Comparison of ENCODE assay signal across 17 cellular contexts in genomic region chr3:29329986-29330514, GRCh38. TPM values are rescaled to one million over a fixed set of nuclear protein-coding genes. Genes with fewer than 3 reads are reported as not detected.
"Had no signal": no experiment of that assay in that cellular context is flagged by ENCODE, and none has a peak within 500 bp of the region (broad histone marks: within the 10 kb centered on the region; RNA-seq: fewer than 3 reads in every experiment).

No MANE protein-coding gene starts in this region.

- H3K4me3 ChIP-seq: gastrocnemius medialis, hepatocyte, lung, mucosa of descending colon, spleen had no signal

- H3K36me3 ChIP-seq: gastrocnemius medialis, neutrophil, spleen had no signal

- H3K9me3 ChIP-seq: gastrocnemius medialis, mucosa of descending colon, neutrophil, spleen had no signal

- ATAC-seq: gastrocnemius medialis; mucosa of descending colon; naive thymus-derived CD8-positive, alpha-beta T cell; stimulated activated memory B cell treated with anti-CD40 and anti-IgM and Interleukin-4, amounts not matched to agents 10 μg/mL and 1 μg/mL and 100 μg/mL, for 72 hours; WTC11 had no signal

- DNase-seq: activated CD4-positive, alpha-beta T cell treated with anti-CD3 and anti-CD28 coated beads, Interleukin-2, amount 10 ng/mL, durations not matched to agents 24 days and 14 days; activated CD8-positive, alpha-beta memory T cell treated with anti-CD3 and anti-CD28 coated beads for 24 hours; activated naive CD4-positive, alpha-beta T cell treated with Interleukin-2 at 50 U/mL for 16 hours; dermis blood vessel endothelial cell; gastrocnemius medialis; mucosa of descending colon; naive thymus-derived CD8-positive, alpha-beta T cell; spleen; stimulated activated CD4-positive, alpha-beta T cell treated with anti-CD3 and anti-CD28 coated beads, Interleukin-1b, Interleukin-23, amount 100 ng/mL, for 48 hours; trophoblast cell had no signal

- H3K27ac ChIP-seq: hepatocyte, neutrophil, spleen had no signal

- H3K4me3 Mint-ChIP-seq: activated CD4-positive, alpha-beta T cell treated with anti-CD3 and anti-CD28 coated beads, Interleukin-2, amount 10 ng/mL, durations not matched to agents 24 days and 14 days; central memory CD8-positive, alpha-beta T cell; naive thymus-derived CD8-positive, alpha-beta T cell; stimulated activated memory B cell treated with anti-CD40 and anti-IgM and Interleukin-4, amounts not matched to agents 10 μg/mL and 1 μg/mL and 100 μg/mL, for 72 hours; T-helper 1 cell treated with Interleukin-12 subunit alpha and Interleukin-12 subunit beta and Interleukin-4 antibody, amounts not matched to agents 30 μg/mL and 1 μg/mL, for 36 hours; WTC11 had no signal

- H3K9me3 Mint-ChIP-seq: activated CD4-positive, alpha-beta T cell treated with anti-CD3 and anti-CD28 coated beads, Interleukin-2, amount 10 ng/mL, durations not matched to agents 24 days and 14 days; naive thymus-derived CD8-positive, alpha-beta T cell; T-helper 1 cell treated with Interleukin-12 subunit alpha and Interleukin-12 subunit beta and Interleukin-4 antibody, amounts not matched to agents 30 μg/mL and 1 μg/mL, for 36 hours; WTC11 had no signal

- H3K4me1 Mint-ChIP-seq: activated CD4-positive, alpha-beta T cell treated with anti-CD3 and anti-CD28 coated beads, Interleukin-2, amount 10 ng/mL, durations not matched to agents 24 days and 14 days; central memory CD8-positive, alpha-beta T cell; naive thymus-derived CD8-positive, alpha-beta T cell; stimulated activated memory B cell treated with anti-CD40 and anti-IgM and Interleukin-4, amounts not matched to agents 10 μg/mL and 1 μg/mL and 100 μg/mL, for 72 hours had no signal

- H3K4me2 ChIP-seq: hepatocyte had no signal

- H2AFZ ChIP-seq: hepatocyte had no signal

- H3K27me3 ChIP-seq: gastrocnemius medialis, hepatocyte, neutrophil, spleen had no signal

- H3K27me3 Mint-ChIP-seq: activated CD4-positive, alpha-beta T cell treated with anti-CD3 and anti-CD28 coated beads, Interleukin-2, amount 10 ng/mL, durations not matched to agents 24 days and 14 days; central memory CD8-positive, alpha-beta T cell; stimulated activated memory B cell treated with anti-CD40 and anti-IgM and Interleukin-4, amounts not matched to agents 10 μg/mL and 1 μg/mL and 100 μg/mL, for 72 hours had no signal

- H3K36me3 Mint-ChIP-seq: naive thymus-derived CD8-positive, alpha-beta T cell; stimulated activated memory B cell treated with anti-CD40 and anti-IgM and Interleukin-4, amounts not matched to agents 10 μg/mL and 1 μg/mL and 100 μg/mL, for 72 hours; WTC11 had no signal

- H3K27ac Mint-ChIP-seq: activated CD4-positive, alpha-beta T cell treated with anti-CD3 and anti-CD28 coated beads, Interleukin-2, amount 10 ng/mL, durations not matched to agents 24 days and 14 days; naive thymus-derived CD8-positive, alpha-beta T cell; stimulated activated memory B cell treated with anti-CD40 and anti-IgM and Interleukin-4, amounts not matched to agents 10 μg/mL and 1 μg/mL and 100 μg/mL, for 72 hours; T-helper 1 cell treated with Interleukin-12 subunit alpha and Interleukin-12 subunit beta and Interleukin-4 antibody, amounts not matched to agents 30 μg/mL and 1 μg/mL, for 36 hours; WTC11 had no signal

RNA-seq across cellular contexts. Expression of gene RBMS3, which starts 49.2 kb away (rescaled TPM):
- total RNA-seq: naive thymus-derived CD8-positive, alpha-beta T cell had no signal
- polyA plus RNA-seq: naive thymus-derived CD8-positive, alpha-beta T cell had no signal
